Comparison of ENCODE assay signal across 14 cellular contexts in the genomic region with DNA sequence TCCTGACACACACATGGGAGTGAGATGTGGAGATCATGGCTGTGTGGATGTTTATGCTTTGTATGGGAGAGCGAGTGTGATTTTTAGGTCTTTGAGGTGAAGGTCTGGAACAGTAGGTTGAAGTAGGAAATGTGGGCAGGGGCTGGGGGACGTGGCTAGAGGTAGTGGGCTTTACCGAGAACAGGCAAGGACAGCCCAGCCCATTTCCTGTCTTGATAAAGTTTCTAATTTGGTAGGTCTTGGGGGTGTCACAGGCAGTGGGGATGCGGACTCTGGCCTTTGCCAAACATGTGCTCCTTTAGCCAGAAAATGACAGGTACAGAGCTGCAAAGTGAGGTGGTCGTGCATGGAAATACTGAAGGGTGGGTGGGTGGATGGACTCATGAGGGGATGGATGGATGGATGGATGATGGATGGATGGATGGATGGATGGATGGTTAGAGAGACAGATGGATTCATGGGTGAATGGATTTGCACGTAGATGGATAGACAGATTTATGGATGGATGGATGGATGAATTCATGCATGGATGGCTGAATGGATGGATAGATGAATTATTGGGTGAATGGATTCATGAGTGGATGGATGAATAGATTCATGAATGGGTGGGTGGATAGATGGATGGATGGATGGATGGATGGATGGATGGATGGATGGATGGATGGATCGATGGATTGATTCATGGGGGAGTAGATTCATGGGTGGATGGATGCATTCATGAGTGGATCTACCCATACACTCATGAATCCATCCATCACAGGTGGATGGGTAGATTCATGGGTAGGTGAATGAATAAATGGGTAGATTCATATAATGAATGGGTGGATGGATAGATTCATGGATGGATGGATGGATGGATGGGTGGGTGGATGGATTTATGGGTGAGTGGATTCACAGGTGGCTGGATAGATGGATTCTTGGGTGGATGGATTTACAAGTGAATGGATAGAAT.
DNase-seq lines count a peak whose midpoint lies in the region; ATAC-seq, FAIRE-seq and TF ChIP-seq lines count a peak whose summit lies in the region.
"Had no signal": no experiment of that assay in that cellular context is flagged by ENCODE, and none has a peak within 500 bp of the region (broad histone marks: within the 10 kb centered on the region; RNA-seq: fewer than 3 reads in every experiment).

No MANE protein-coding gene starts in this region.

- DNase-seq in GM12892 (ENCODE audit: insufficient read length) (no peak), adipocyte (ENCODE audit: low read depth) (no peak), neuronal stem cell (ENCODE audit: low spot score) (no peak), thoracic aorta (ENCODE audit: low spot score) (no peak), mesenteric fat pad (ENCODE audit: low spot score) (no peak), HuH-7 (ENCODE audit: low spot score) (no peak)
- DNase-seq: CD4-positive, alpha-beta memory T cell; KG1; NCI-H1105 treated with DMSO at 0.1 percent for 48 hours; NCI-H1694 had no signal

- no peaks in the 10 kb centered on the region for H3K27me3 ChIP-seq in adipocyte (replicated peaks; ENCODE audit: control insufficient read depth, insufficient read depth, low read length)
- H3K27me3 ChIP-seq in neuronal stem cell (ENCODE audit: control insufficient read depth in 3 of 3, insufficient read depth in 3 of 3, low read depth in 1 of 3, low read length in 3 of 3) = peaks cover 0 to 3% (median 0%) of the 10 kb centered on the region in 3 experiments
- H3K27me3 ChIP-seq in thoracic aorta (replicated peaks; ENCODE audit: insufficient read depth) = no peaks in the 10 kb centered on the region

- no peak overlapping the region for H3K4me3 ChIP-seq in adipocyte (ENCODE audit: low read length)
- no peak overlapping the region for H3K4me3 ChIP-seq in neuronal stem cell (ENCODE audit: low read length in 2 of 2)
- H3K4me3 ChIP-seq in thoracic aorta = no peak overlapping the region
- H3K4me3 ChIP-seq: A549 had no signal

- no peak overlapping the region for H3K4me2 ChIP-seq in neuronal stem cell (ENCODE audit: insufficient read depth, low read length, poor library complexity, severe bottlenecking)
- H3K4me2 ChIP-seq: A549 had no signal

- H2AK5ac ChIP-seq in neuronal stem cell (ENCODE audit: low read depth, low read length) = no peak overlapping the region

- no peak for ATAC-seq in thoracic aorta (ENCODE audit: insufficient number of reproducible peaks, low FRiP score, low read depth)
- ATAC-seq in HG03108 (IDR thresholded peaks at IDR 0.05; ENCODE audit: unreplicated experiment) = no peak
- ATAC-seq: A549, HCT116, Panc1 had no signal

- H3K23ac ChIP-seq in neuronal stem cell (ENCODE audit: low read depth, low read length, poor library complexity) = no peak overlapping the region

- no peak overlapping the region for H3K18ac ChIP-seq in neuronal stem cell (ENCODE audit: low read length)

- H3K9me3 ChIP-seq in adipocyte (ENCODE audit: control insufficient read depth, low read length) (no peaks in the 10 kb centered on the region), neuronal stem cell (replicated peaks in 1 of 2; ENCODE audit: control insufficient read depth in 2 of 2, insufficient read depth in 1 of 2, low read depth in 1 of 2, low read length in 2 of 2) (no peaks in the 10 kb centered on the region), thoracic aorta (no peaks in the 10 kb centered on the region)
- H3K9me3 ChIP-seq: A549 had no signal

- H4K91ac ChIP-seq in neuronal stem cell (ENCODE audit: low read depth, low read length, poor library complexity) = no peak overlapping the region

- H3K36me3 ChIP-seq in adipocyte (ENCODE audit: control insufficient read depth, insufficient read depth, low read length, severe bottlenecking) (peaks cover 22% of the 10 kb centered on the region), neuronal stem cell (replicated peaks in 1 of 2; ENCODE audit: control insufficient read depth in 2 of 2, insufficient read depth in 2 of 2, low read length in 2 of 2) (peaks cover 13 to 72% of the 10 kb centered on the region in 2 donors), thoracic aorta (peaks cover 5% of the 10 kb centered on the region)

- no CpG with 5 or more reads among the region's 7 CpGs for WGBS in neuronal stem cell (ENCODE audit: extremely low coverage in 2 of 2, insufficient read length in 2 of 2, insufficient replicate concordance in 1 of 2), 2 donors

- H3K79me1 ChIP-seq in neuronal stem cell (ENCODE audit: low read depth, low read length) = no peaks in the 10 kb centered on the region

- no peak overlapping the region for H2BK15ac ChIP-seq in neuronal stem cell (ENCODE audit: low read length)

- no peak overlapping the region for H2BK12ac ChIP-seq in neuronal stem cell (ENCODE audit: low read length)

- peak; percentile 17 for FAIRE-seq in GM12892 (lab: Jason Lieb, UNC)
- FAIRE-seq: A549 had no signal

- TF ChIP-seq POLR2A in GM12892 (IDR thresholded peaks at IDR 0.05; ENCODE audit: low read depth, low read length) = no peak

- no peak overlapping the region for H4K8ac ChIP-seq in neuronal stem cell (ENCODE audit: low read depth, low read length)

- H3K27ac ChIP-seq in neuronal stem cell (replicated peaks; ENCODE audit: low read length) (no peak overlapping the region), thoracic aorta (peak overlapping the region; percentile 85 to 99)
- H3K27ac ChIP-seq: A549 had no signal

- H3K4me1 ChIP-seq in adipocyte (ENCODE audit: control insufficient read depth, insufficient read depth, low read length) (peaks cover 12% of the 10 kb centered on the region), neuronal stem cell (ENCODE audit: control insufficient read depth in 2 of 2, insufficient read depth in 1 of 2, low read depth in 1 of 2, low read length in 2 of 2) (peaks cover 0 to 3% of the 10 kb centered on the region in 2 donors), thoracic aorta (ENCODE audit: control insufficient read depth in 1 of 2, low read depth in 2 of 2) (peaks cover 4 to 41% of the 10 kb centered on the region in 2 donors)
- H3K4me1 ChIP-seq: A549 had no signal

- no peak overlapping the region for H3K4ac ChIP-seq in neuronal stem cell (ENCODE audit: low read length)

- no peak overlapping the region for H2BK120ac ChIP-seq in neuronal stem cell (ENCODE audit: low read depth, low read length)

- no peak overlapping the region for H2AFZ ChIP-seq in neuronal stem cell (ENCODE audit: low read length)

- no peak for TF ChIP-seq CTCF in thoracic aorta (IDR thresholded peaks at IDR 0.05)

- H3K9ac ChIP-seq in adipocyte (ENCODE audit: low read length) = peak overlapping the region; percentile 57
- peak overlapping the region; percentile 30 for H3K9ac ChIP-seq in neuronal stem cell (ENCODE audit: low read depth, low read length, poor library complexity)

- no peak overlapping the region for H3K14ac ChIP-seq in neuronal stem cell (ENCODE audit: low read length)

- no peak overlapping the region for H2BK5ac ChIP-seq in neuronal stem cell (ENCODE audit: low read length)
